ENCODE assay signal across 17 cellular contexts in genomic region chr9:84339951-84340350, GRCh38. TPM values are rescaled to one million over a fixed set of nuclear protein-coding genes. Genes with fewer than 3 reads are reported as not detected.
DNase-seq lines count a peak whose midpoint lies in the region; ATAC-seq and TF ChIP-seq lines count a peak whose summit lies in the region.
"Had no signal": no experiment of that assay in that cellular context is flagged by ENCODE, and none has a peak within 500 bp of the region (broad histone marks: within the 10 kb centered on the region; RNA-seq: fewer than 3 reads in every experiment).

No MANE protein-coding gene starts in this region.

- H3K79me2 ChIP-seq in GM23338 (replicated peaks; ENCODE audit: insufficient read depth) (no peaks in the 10 kb centered on the region), PC-9 (ENCODE audit: low read depth) (no peaks in the 10 kb centered on the region)

- H3K36me3 Mint-ChIP-seq in GM23338 (ENCODE audit: low read depth) = no peaks in the 10 kb centered on the region
- H3K36me3 Mint-ChIP-seq: activated naive CD8-positive, alpha-beta T cell treated with anti-CD3 and anti-CD28 coated beads, Interleukin-2, amount 10 ng/mL, durations not matched to agents 7 days and 5 days; T-cell had no signal

- H3K4me3 Mint-ChIP-seq in GM23338 = no peak overlapping the region
- no peak overlapping the region for H3K4me3 Mint-ChIP-seq in stimulated activated naive CD8-positive, alpha-beta T cell treated with anti-CD3 and anti-CD28 coated beads, Interleukin-15, amount 100 ng/mL, for 72 hours
- H3K4me3 Mint-ChIP-seq: activated naive CD8-positive, alpha-beta T cell treated with anti-CD3 and anti-CD28 coated beads, Interleukin-2, amount 10 ng/mL, durations not matched to agents 7 days and 5 days; T-cell had no signal

- H3K27me3 Mint-ChIP-seq in GM23338 (ENCODE audit: insufficient read depth, low read depth, poor library complexity) = peaks cover 4% of the 10 kb centered on the region
- no peaks in the 10 kb centered on the region for H3K27me3 Mint-ChIP-seq in stimulated activated naive CD8-positive, alpha-beta T cell treated with anti-CD3 and anti-CD28 coated beads, Interleukin-15, amount 100 ng/mL, for 72 hours

- H3K4me1 ChIP-seq in GM23338 (ENCODE audit: insufficient read depth) (peaks cover 6% of the 10 kb centered on the region), PC-9 (replicated peaks; ENCODE audit: insufficient read depth) (peaks cover 14% of the 10 kb centered on the region), mucosa of descending colon (ENCODE audit: low read depth) (no peaks in the 10 kb centered on the region)
- H3K4me1 ChIP-seq: upper lobe of left lung had no signal

- no peaks in the 10 kb centered on the region for H4K20me1 ChIP-seq in GM23338 (replicated peaks; ENCODE audit: insufficient read depth)
- H4K20me1 ChIP-seq in PC-9 (ENCODE audit: insufficient read depth) = no peaks in the 10 kb centered on the region

- no peaks in the 10 kb centered on the region for H3K9me3 ChIP-seq in PC-9 (ENCODE audit: insufficient read depth, low read depth)
- H3K9me3 ChIP-seq in mucosa of descending colon = no peaks in the 10 kb centered on the region
- H3K9me3 ChIP-seq: upper lobe of left lung had no signal

- H3K4me1 Mint-ChIP-seq in GM23338 = peaks cover 12% of the 10 kb centered on the region; the same call in 2 of the 3 replicates
- H3K4me1 Mint-ChIP-seq in stimulated activated naive CD8-positive, alpha-beta T cell treated with anti-CD3 and anti-CD28 coated beads, Interleukin-15, amount 100 ng/mL, for 72 hours = no peaks in the 10 kb centered on the region
- H3K4me1 Mint-ChIP-seq: activated naive CD8-positive, alpha-beta T cell treated with anti-CD3 and anti-CD28 coated beads, Interleukin-2, amount 10 ng/mL, durations not matched to agents 7 days and 5 days; T-cell had no signal

- intact Hi-C loops in PC-9 (cut with micrococcal nuclease; ENCODE audit: unreplicated experiment) (no loop called here), mucosa of descending colon (cut with DNase I, micrococcal nuclease) (no loop called here)

- CTCF ChIA-PET in PC-9 (lab: Charles Lee) = interaction anchor here (0.6 to 0.7 kb wide), 2 partner anchors 19 to 219 kb away, joined by 17 to 18 read pairs; no protein-coding TSS in a partner anchor

- H3F3A ChIP-seq in GM23338 (replicated peaks; ENCODE audit: low read depth) (no peaks in the 10 kb centered on the region), PC-9 (ENCODE audit: insufficient read depth, low read depth) (0 out of 2 replicates have a peak, but pooled peaks cover 6% of the 10 kb centered on the region)

- H3K36me3 ChIP-seq in GM23338 (ENCODE audit: insufficient read depth) (no peaks in the 10 kb centered on the region), PC-9 (ENCODE audit: low read depth) (no peaks in the 10 kb centered on the region), mucosa of descending colon (ENCODE audit: low read depth) (no peaks in the 10 kb centered on the region)
- H3K36me3 ChIP-seq: upper lobe of left lung had no signal

- H3K4me3 ChIP-seq in GM23338 (no peak overlapping the region), PC-9 (peak overlapping the region; percentile 25; the same call in 1 of the 2 replicates), mucosa of descending colon (no peak overlapping the region)
- H3K4me3 ChIP-seq: upper lobe of left lung had no signal

- BruUV-seq in PC-9 (replicated peaks; lab: Mats Ljungman, UMichigan) = no TSS peak

- H2AFZ ChIP-seq in GM23338 (peak overlapping the region; percentile 1; the same call in 1 of the 2 replicates), PC-9 (peak overlapping the region; percentile 29; the same call in 1 of the 2 replicates)

- TF ChIP-seq CTCF in GM23338 (conservative IDR thresholded peaks at IDR 0.05; ENCODE audit: low read depth in 2 of 2) (no peak), PC-9 (conservative IDR thresholded peaks at IDR 0.05) (no peak), mucosa of descending colon (IDR thresholded peaks at IDR 0.05) (no peak)

- H3K27ac ChIP-seq in GM23338 (ENCODE audit: low read depth) = no peak overlapping the region; the same call in 1 of the 2 replicates
- H3K27ac ChIP-seq in PC-9 = peak overlapping the region; percentile 79
- H3K27ac ChIP-seq: upper lobe of left lung had no signal

- H3K9me2 ChIP-seq in GM23338 (ENCODE audit: insufficient read depth) (no peaks in the 10 kb centered on the region; the same call in 1 of the 2 replicates), PC-9 (ENCODE audit: insufficient read depth) (no peaks in the 10 kb centered on the region)

- H3K9me3 Mint-ChIP-seq in GM23338 = no peaks in the 10 kb centered on the region
- H3K9me3 Mint-ChIP-seq in stimulated activated naive CD8-positive, alpha-beta T cell treated with anti-CD3 and anti-CD28 coated beads, Interleukin-15, amount 100 ng/mL, for 72 hours = no peaks in the 10 kb centered on the region
- H3K9me3 Mint-ChIP-seq: activated naive CD8-positive, alpha-beta T cell treated with anti-CD3 and anti-CD28 coated beads, Interleukin-2, amount 10 ng/mL, durations not matched to agents 7 days and 5 days; T-cell had no signal

- no peak overlapping the region for H3K27ac Mint-ChIP-seq in GM23338
- H3K27ac Mint-ChIP-seq in stimulated activated naive CD8-positive, alpha-beta T cell treated with anti-CD3 and anti-CD28 coated beads, Interleukin-15, amount 100 ng/mL, for 72 hours = no peak overlapping the region
- H3K27ac Mint-ChIP-seq: activated naive CD8-positive, alpha-beta T cell treated with anti-CD3 and anti-CD28 coated beads, Interleukin-2, amount 10 ng/mL, durations not matched to agents 7 days and 5 days; T-cell had no signal

- POLR2A ChIA-PET in PC-9 (lab: Charles Lee; ENCODE audit: unreplicated experiment) = interaction anchor here (0.6 kb wide), 2 partner anchors 40 to 390 kb away, joined by 4 to 12 read pairs; no protein-coding TSS in a partner anchor

- H3K4me2 ChIP-seq in GM23338 (peak overlapping the region; percentile 5; the same call in 1 of the 2 replicates), PC-9 (peak overlapping the region; percentile 67)

- peak; percentile 30 for DNase-seq in GM23338 (ENCODE audit: low spot score)
- DNase-seq in PC-9 = peak; percentile 11 to 51
- DNase-seq in glomerular visceral epithelial cell (ENCODE audit: extremely low spot score) = peak; percentile 17
- peak in 2 of 3 donors; percentile 37 to 49 for DNase-seq in mucosa of descending colon
- DNase-seq in stimulated activated naive CD8-positive, alpha-beta T cell treated with anti-CD3 and anti-CD28 coated beads, Interleukin-15, amount 100 ng/mL, for 72 hours = no peak
- no peak for DNase-seq in activated naive CD4-positive, alpha-beta T cell treated with anti-CD3 and anti-CD28 coated beads, Interleukin-2, amount 50 U/mL, for 16 hours
- DNase-seq: activated CD4-positive, alpha-beta T cell treated with anti-CD3 and anti-CD28 coated beads for 1 hour; activated naive CD8-positive, alpha-beta T cell treated with anti-CD3 and anti-CD28 coated beads, Interleukin-2, amount 10 ng/mL, durations not matched to agents 7 days and 5 days; activated T-cell treated with anti-CD3 and anti-CD28 coated beads for 4 hours; DMS79; Karpas-422; NCI-H2081; posterior cingulate gyrus; T-cell had no signal

- ATAC-seq in GM23338 (peak; percentile 36), mucosa of descending colon (peak; percentile 37), HG02840 (IDR thresholded peaks at IDR 0.05; ENCODE audit: low FRiP score, unreplicated experiment) (no peak), HG02588 (IDR thresholded peaks at IDR 0.05; ENCODE audit: unreplicated experiment) (no peak)
- ATAC-seq in stimulated activated naive CD8-positive, alpha-beta T cell treated with anti-CD3 and anti-CD28 coated beads, Interleukin-15, amount 100 ng/mL, for 72 hours = no peak
- ATAC-seq: T-cell had no signal

- H3K27me3 ChIP-seq in GM23338 (ENCODE audit: insufficient read depth) (no peaks in the 10 kb centered on the region), PC-9 (ENCODE audit: insufficient read depth, low read depth) (no peaks in the 10 kb centered on the region)
- H3K27me3 ChIP-seq: upper lobe of left lung had no signal

TF ChIP-seq in GM23338, 12 proteins besides CTCF, POLR2A, EP300 and RAD21 (continues in another document):
- no peak for TF ChIP-seq JUNB (IDR thresholded peaks at IDR 0.05; ENCODE audit: unreplicated experiment)
- TF ChIP-seq NANOG (IDR thresholded peaks at IDR 0.05; ENCODE audit: borderline replicate concordance) = no peak
- TF ChIP-seq CREB1 (CRISPR knock-in tag; IDR thresholded peaks at IDR 0.05; ENCODE audit: low read depth) = no peak
- no peak for TF ChIP-seq ZNF114 (CRISPR knock-in tag; IDR thresholded peaks at IDR 0.05)
- TF ChIP-seq REST (IDR thresholded peaks at IDR 0.05; ENCODE audit: unreplicated experiment) = no peak
- TF ChIP-seq ZNF331 (CRISPR knock-in tag; IDR thresholded peaks at IDR 0.05; ENCODE audit: low read depth) = no peak
- TF ChIP-seq POLR2AphosphoS5 (IDR thresholded peaks at IDR 0.05; ENCODE audit: low read depth) = no peak

RNA-seq across cellular contexts. Expression of gene SLC28A3, which starts 0.6 kb away (rescaled TPM):
- total RNA-seq in GM23338 (2014; rRNA removed; shearing (Covaris generic)) = not detected in 2 replicates
- not detected in 2 replicates for polyA plus RNA-seq in GM23338 (2016; fragmentation: Nextera tagmentation; extraction: Ambion mirVana)
- total RNA-seq in PC-9 (2021) (0.08 and 0.13 TPM in 2 replicates), mucosa of descending colon (1 to 10 TPM in 1 of 3 donors, under 1 TPM in 2; 0.35 to 7.2 (median 0.41) TPM)
- total RNA-seq: T-cell had no signal

Comparison
In these comparisons a context has a peak if more than half of its experiments do, and no peak if none do; other contexts are left out.
1. ATAC-seq: peak in GM23338 (single experiment) and mucosa of descending colon (single experiment); none in HG02840 (single experiment), HG02588 (single experiment) and stimulated activated naive CD8-positive, alpha-beta T cell treated with anti-CD3 and anti-CD28 coated beads, Interleukin-15, amount 100 ng/mL, for 72 hours (single experiment).
2. DNase-seq: peak in GM23338 (single experiment), PC-9 (2 of 2), glomerular visceral epithelial cell (single experiment) and mucosa of descending colon (2 of 3); none in stimulated activated naive CD8-positive, alpha-beta T cell treated with anti-CD3 and anti-CD28 coated beads, Interleukin-15, amount 100 ng/mL, for 72 hours (0 of 2) and activated naive CD4-positive, alpha-beta T cell treated with anti-CD3 and anti-CD28 coated beads, Interleukin-2, amount 50 U/mL, for 16 hours (single experiment).